ENCODE assay signal across 14 cellular contexts in genomic region chr12:131713349-131713748, GRCh38. TPM values are rescaled to one million over a fixed set of nuclear protein-coding genes. Genes with fewer than 3 reads are reported as not detected.
A peak's percentile ranks its signal among the peaks of the same experiment; 100 is the strongest.
DNase-seq lines count a peak whose midpoint lies in the region; ATAC-seq, FAIRE-seq and TF ChIP-seq lines count a peak whose summit lies in the region.
"Had no signal": no experiment of that assay in that cellular context is flagged by ENCODE, and none has a peak within 500 bp of the region (broad histone marks: within the 10 kb centered on the region; RNA-seq: fewer than 3 reads in every experiment).

No MANE protein-coding gene starts in this region.

- H3K4ac ChIP-seq in IMR-90 (ENCODE audit: low read depth, low read length): no peak overlapping the region

- DNase-seq in activated T-cell treated with anti-CD3 and anti-CD28 coated beads, Interleukin-2, amount 50 U/mL, for 4 hours: no peak
- DNase-seq in activated T-cell treated with anti-CD3 and anti-CD28 coated beads, Interleukin-2, amount 50 U/mL, for 1 hour: no peak
- DNase-seq in IMR-90: no peak
- DNase-seq in astrocyte (ENCODE audit: low read depth): no peak
- no peak for DNase-seq in pancreas
- no peak for DNase-seq in activated CD4-positive, alpha-beta T cell treated with anti-CD3 and anti-CD28 coated beads for 4 hours
- DNase-seq: gastrocnemius medialis; NCI-H2171 treated with DMSO at 0.1 percent for 48 hours; stimulated activated CD4-positive, alpha-beta T cell treated with anti-CD3 and anti-CD28 coated beads, Interleukin-15, amount 100 ng/mL, for 24 hours; WERI-Rb-1 had no signal

- TF ChIP-seq POLR2A in IMR-90 (IDR thresholded peaks at IDR 0.05; ENCODE audit: low read depth, low read length): no peak

- H3K36me3 Mint-ChIP-seq in activated T-cell treated with anti-CD3 and anti-CD28 coated beads, Interleukin-2, amount 50 U/mL, for 4 hours (ENCODE audit: insufficient read depth): peaks cover 26% of the 10 kb centered on the region
- H3K36me3 Mint-ChIP-seq in astrocyte (ENCODE audit: low read depth, unreplicated experiment): peaks cover under 1% of the 10 kb centered on the region

- no peak for TF ChIP-seq CTCF in IMR-90 (conservative IDR thresholded peaks at IDR 0.05; ENCODE audit: low read depth, low read length)
- no peak for TF ChIP-seq CTCF in astrocyte (IDR thresholded peaks at IDR 0.05; ENCODE audit: insufficient read depth, low read depth, low read length)
- no peak for TF ChIP-seq CTCF in neural cell (IDR thresholded peaks at IDR 0.05; ENCODE audit: poor library complexity, severe bottlenecking)
- TF ChIP-seq CTCF in pancreas (IDR thresholded peaks at IDR 0.05): no peak

- no peak for TF ChIP-seq EP300 in neural cell (conservative IDR thresholded peaks at IDR 0.05; ENCODE audit: poor library complexity, severe bottlenecking)

- H3K4me3 ChIP-seq in IMR-90 (ENCODE audit: insufficient read depth, low read depth, low read length): no peak overlapping the region
- no peak overlapping the region for H3K4me3 ChIP-seq in astrocyte (ENCODE audit: insufficient read depth, low read depth, low read length)
- H3K4me3 ChIP-seq in neural cell (ENCODE audit: low read length): peak overlapping the region; percentile 91
- H3K4me3 ChIP-seq in pancreas: no peak overlapping the region

- H2BK20ac ChIP-seq in IMR-90 (ENCODE audit: low read depth, low read length): no peak overlapping the region

- H4K8ac ChIP-seq in IMR-90 (ENCODE audit: low read depth in 2 of 2, low read length in 2 of 2): no peak overlapping the region

- no peak overlapping the region for H3K23ac ChIP-seq in IMR-90 (ENCODE audit: low read depth, low read length)

- POLR2A ChIA-PET in IMR-90 (lab: Charles Lee; ENCODE audit: unreplicated experiment): no interaction called here

- BruUV-seq in IMR-90 (replicated peaks; lab: Mats Ljungman, UMichigan): TSS peak; percentile 43

- H3K9me3 ChIP-seq in IMR-90 (ENCODE audit: control insufficient read depth, insufficient read depth, low read length) (no peaks in the 10 kb centered on the region), astrocyte (ENCODE audit: insufficient read depth, low read depth, low read length) (no peaks in the 10 kb centered on the region), neural cell (ENCODE audit: low read length) (no peaks in the 10 kb centered on the region), pancreas (no peaks in the 10 kb centered on the region)
- H3K9me3 ChIP-seq: gastrocnemius medialis had no signal

- H3K27me3 Mint-ChIP-seq in activated T-cell treated with anti-CD3 and anti-CD28 coated beads, Interleukin-2, amount 50 U/mL, for 4 hours (ENCODE audit: low read depth): no peaks in the 10 kb centered on the region
- no peaks in the 10 kb centered on the region for H3K27me3 Mint-ChIP-seq in astrocyte (ENCODE audit: low read depth, unreplicated experiment)

- dilution Hi-C loops in IMR-90 (cut with HindIII; ENCODE audit: low sequenced_read_pairs, unreplicated experiment): no loop called here

- peaks cover 27% of the 10 kb centered on the region for H3K4me1 Mint-ChIP-seq in activated T-cell treated with anti-CD3 and anti-CD28 coated beads, Interleukin-2, amount 50 U/mL, for 4 hours (ENCODE audit: low read depth)
- peaks cover 5% of the 10 kb centered on the region for H3K4me1 Mint-ChIP-seq in astrocyte (ENCODE audit: low read depth, unreplicated experiment)

- H3K36me3 ChIP-seq in IMR-90 (ENCODE audit: control insufficient read depth, insufficient read depth, low read length) (peaks cover 20% of the 10 kb centered on the region), astrocyte (ENCODE audit: insufficient read depth, low read length) (peaks cover 35% of the 10 kb centered on the region), neural cell (ENCODE audit: insufficient read depth, low read length) (peaks cover 9% of the 10 kb centered on the region), pancreas (peaks cover 2 to 43% (median 18%) of the 10 kb centered on the region in 3 donors)

- CTCF ChIA-PET in IMR-90 (lab: Yijun Ruan, JAX): no interaction called here

- H3K79me1 ChIP-seq in IMR-90 (ENCODE audit: low read depth in 1 of 2, low read length in 2 of 2): peaks cover 9 to 15% of the 10 kb centered on the region in 2 experiments; a peak in 3 of 4 replicates

- peak overlapping the region; percentile 38 for H3K4me3 Mint-ChIP-seq in activated T-cell treated with anti-CD3 and anti-CD28 coated beads, Interleukin-2, amount 50 U/mL, for 4 hours
- H3K4me3 Mint-ChIP-seq in astrocyte (ENCODE audit: unreplicated experiment): peak overlapping the region; percentile 22

- intact Hi-C loops in IMR-90 (cut with micrococcal nuclease) (loop anchor here (5.0 kb wide), 1 partner anchor 951 kb away; no protein-coding TSS in a partner anchor), pancreas (cut with DNase I) (no loop called here)

- no peak overlapping the region for H2BK120ac ChIP-seq in IMR-90 (ENCODE audit: low read depth, low read length)

- H2AK9ac ChIP-seq in IMR-90 (replicated peaks; ENCODE audit: low read depth, low read length, poor library complexity): no peak overlapping the region

- H3K27ac ChIP-seq in IMR-90 (ENCODE audit: insufficient read depth, low read length) (no peak overlapping the region), astrocyte (ENCODE audit: low read depth, low read length) (no peak overlapping the region), neural cell (ENCODE audit: low read length) (no peak overlapping the region), pancreas (no peak overlapping the region)
- H3K27ac ChIP-seq: gastrocnemius medialis, WERI-Rb-1 had no signal

- H3K14ac ChIP-seq in IMR-90 (replicated peaks; ENCODE audit: low read depth, low read length): no peak overlapping the region

- no peaks in the 10 kb centered on the region for H3K9me2 ChIP-seq in neural cell (ENCODE audit: insufficient read depth, low read length)

- WGBS in IMR-90 (ENCODE audit: extremely low coverage in 2 of 2, insufficient read length in 1 of 2), 2 experiments: 70 to 100% methylated on average over 1 to 2 of the region's 8 CpGs
- 88 to 91% methylated on average over 8 of the region's 8 CpGs for WGBS in pancreas, 2 donors

- no peak overlapping the region for H4K91ac ChIP-seq in IMR-90 (ENCODE audit: insufficient read depth, low read depth, low read length)

- H3K27ac Mint-ChIP-seq in astrocyte (ENCODE audit: unreplicated experiment): no peak overlapping the region

- FAIRE-seq in astrocyte (lab: Jason Lieb, UNC): no peak
- FAIRE-seq in pancreas (lab: Jason Lieb, UNC): no peak
- FAIRE-seq: endometrium, HTR-8/SVneo had no signal

- TF ChIP-seq RAD21 in IMR-90 (IDR thresholded peaks at IDR 0.05; ENCODE audit: low read length) (no peak), neural cell (conservative IDR thresholded peaks at IDR 0.05) (no peak)

- H2AFZ ChIP-seq in IMR-90 (replicated peaks; ENCODE audit: low read length, poor library complexity): no peak overlapping the region
- no peak overlapping the region for H2AFZ ChIP-seq in astrocyte (ENCODE audit: low read depth, low read length)
- H2AFZ ChIP-seq in neural cell (ENCODE audit: low read depth, low read length): no peak overlapping the region

- no peaks in the 10 kb centered on the region; the same call in 1 of the 2 replicates for H4K20me1 ChIP-seq in IMR-90 (ENCODE audit: insufficient read depth, low read length)
- peaks cover 18% of the 10 kb centered on the region for H4K20me1 ChIP-seq in astrocyte (ENCODE audit: insufficient read depth, low read length)
- H4K20me1 ChIP-seq in neural cell (ENCODE audit: insufficient read depth): no peaks in the 10 kb centered on the region

- no peaks in the 10 kb centered on the region for H3K9me3 Mint-ChIP-seq in activated T-cell treated with anti-CD3 and anti-CD28 coated beads, Interleukin-2, amount 50 U/mL, for 4 hours
- H3K9me3 Mint-ChIP-seq in astrocyte (ENCODE audit: unreplicated experiment): peaks cover 9% of the 10 kb centered on the region

- H2BK5ac ChIP-seq in IMR-90 (ENCODE audit: low read depth, low read length, poor library complexity, severe bottlenecking): no peak overlapping the region

- H3K79me2 ChIP-seq in astrocyte (ENCODE audit: insufficient read depth, low read length): peaks cover 40% of the 10 kb centered on the region
- peaks cover 28% of the 10 kb centered on the region for H3K79me2 ChIP-seq in neural cell (replicated peaks; ENCODE audit: insufficient read depth, low read length)

- 0 out of 2 replicates have a peak, but pooled peaks cover 2% of the 10 kb centered on the region for H3K9me1 ChIP-seq in IMR-90 (ENCODE audit: insufficient read depth, low read length)

- H3K27me3 ChIP-seq in IMR-90 (ENCODE audit: control insufficient read depth, insufficient read depth, low read length) (no peaks in the 10 kb centered on the region), astrocyte (ENCODE audit: insufficient read depth, low read length) (no peaks in the 10 kb centered on the region), neural cell (ENCODE audit: insufficient read depth, low read depth, low read length) (no peaks in the 10 kb centered on the region), pancreas (no peaks in the 10 kb centered on the region)
- H3K27me3 ChIP-seq: gastrocnemius medialis had no signal

- in situ Hi-C loops in IMR-90 (cut with MboI; ENCODE audit: low sequenced_read_pairs): loop anchor here (25.0 kb wide), 1 partner anchor 901 kb away; no protein-coding TSS in a partner anchor

- no peak overlapping the region for H3K18ac ChIP-seq in IMR-90 (ENCODE audit: low read depth, low read length)

- no peak overlapping the region for H4K5ac ChIP-seq in IMR-90 (ENCODE audit: low read depth, low read length)

- H2AK5ac ChIP-seq in IMR-90 (ENCODE audit: low read depth, low read length): no peak overlapping the region

- no peak for ATAC-seq in activated T-cell treated with anti-CD3 and anti-CD28 coated beads, Interleukin-2, amount 50 U/mL, for 4 hours
- no peak for ATAC-seq in IMR-90 (ENCODE audit: low read depth)
- ATAC-seq in HG03432 (IDR thresholded peaks at IDR 0.05; ENCODE audit: unreplicated experiment): no peak
- no peak for ATAC-seq in pancreas
- ATAC-seq: gastrocnemius medialis had no signal

- no peak overlapping the region for H2BK15ac ChIP-seq in IMR-90 (ENCODE audit: low read depth, low read length)

- H3K56ac ChIP-seq in IMR-90 (ENCODE audit: extremely low read depth, insufficient read depth, low read length): no peak overlapping the region

- H3K4me1 ChIP-seq in IMR-90 (ENCODE audit: control insufficient read depth, insufficient read depth, low read length): peaks cover 5% of the 10 kb centered on the region
- H3K4me1 ChIP-seq in astrocyte (ENCODE audit: insufficient read depth, low read length): peaks cover 14% of the 10 kb centered on the region
- peaks cover 7 to 12% (median 11%) of the 10 kb centered on the region in 3 donors for H3K4me1 ChIP-seq in pancreas

- no peaks in the 10 kb centered on the region for H3F3A ChIP-seq in neural cell (ENCODE audit: insufficient read depth, low read length, poor library complexity, severe bottlenecking)

- H3K9ac ChIP-seq in IMR-90 (ENCODE audit: low read depth, low read length): no peak overlapping the region
- no peak overlapping the region for H3K9ac ChIP-seq in astrocyte (ENCODE audit: low read length)
- no peak overlapping the region for H3K9ac ChIP-seq in neural cell (ENCODE audit: low read length)

- no peak overlapping the region for H3K4me2 ChIP-seq in IMR-90 (ENCODE audit: low read depth, low read length)
- H3K4me2 ChIP-seq in astrocyte (ENCODE audit: low read length): no peak overlapping the region
- peak overlapping the region; percentile 68 for H3K4me2 ChIP-seq in neural cell (ENCODE audit: low read length)

RNA-seq across cellular contexts. Expression of gene SFSWAP, which starts 2.5 kb away (rescaled TPM):
- 10 to 100 TPM; 72.4 to 77.8 (median 76.7) TPM for total RNA-seq in activated T-cell treated with anti-CD3 and anti-CD28 coated beads, Interleukin-2, amount 50 U/mL, for 4 hours
- total RNA-seq in IMR-90 (2012; rRNA removed) (19.7 and 20.6 TPM in 2 replicates), astrocyte (32.8 and 35.7 TPM in 2 replicates), pancreas (10 to 100 TPM; 12.9 to 25.0 (median 18.1) TPM)
- polyA plus RNA-seq in IMR-90 (2012; rRNA removed) (22.4 and 30.5 TPM in 2 replicates), neural cell (49.5 and 56.6 TPM in 2 replicates), pancreas (10 to 100 TPM; 41.2 to 50.7 TPM)
- polyA plus RNA-seq in IMR-90 (2012; cell fraction: cytosol; rRNA removed): 10.1 and 18.5 TPM in 2 replicates
- 140 and 253 TPM in 2 replicates for polyA plus RNA-seq in IMR-90 (2012; cell fraction: nucleus; rRNA removed; ENCODE audit: low replicate concordance)
- 48.0 TPM in 2 replicates for polyA minus RNA-seq in neural cell
